ENCODE assay signal across 8 cellular contexts in genomic region chr19:11197291-11198174, GRCh38. TPM values are rescaled to one million over a fixed set of nuclear protein-coding genes. Genes with fewer than 3 reads are reported as not detected.
DNase-seq lines count a peak whose midpoint lies in the region; ATAC-seq and TF ChIP-seq lines count a peak whose summit lies in the region.

KANK2 (minus strand) TSS chr19:11197545; CDS start chr19:11194511, 3,034 bp downstream.

- H3K36me3 ChIP-seq in CD4-positive, alpha-beta memory T cell (ENCODE audit: insufficient read depth, low read length): no peaks in the 10 kb centered on the region
- H3K36me3 ChIP-seq in PC-3 (ENCODE audit: low read depth, low read length) (peaks cover 12% of the 10 kb centered on the region; the same call in 1 of the 2 replicates), muscle layer of colon (ENCODE audit: insufficient read depth, low read length) (peaks cover 26% of the 10 kb centered on the region)

- peaks cover 3 to 13% (median 8%) of the 10 kb centered on the region in 4 donors for H3K4me1 Mint-ChIP-seq in CD4-positive, alpha-beta memory T cell
- H3K4me1 Mint-ChIP-seq in activated T-cell treated with anti-CD3 and anti-CD28 coated beads, Interleukin-2, amount 50 U/mL, for 72 hours (ENCODE audit: low read depth): peaks cover 6% of the 10 kb centered on the region

- H3K9ac ChIP-seq in PC-3 (ENCODE audit: low read length): peak within 1 kb of the TSS; percentile 82
- H3K9ac ChIP-seq in muscle layer of colon (ENCODE audit: low read length): peak within 1 kb of the TSS; percentile 90

- BruUV-seq in PC-3 (replicated peaks; lab: Mats Ljungman, UMichigan): no TSS peak

- H3K9me2 ChIP-seq in PC-3 (replicated peaks; ENCODE audit: low read length): no peaks in the 10 kb centered on the region

- no peaks in the 10 kb centered on the region for H4K20me1 ChIP-seq in PC-3 (ENCODE audit: low read length)

- H3K36me3 Mint-ChIP-seq in CD4-positive, alpha-beta memory T cell: no peaks in the 10 kb centered on the region
- no peaks in the 10 kb centered on the region for H3K36me3 Mint-ChIP-seq in activated T-cell treated with anti-CD3 and anti-CD28 coated beads, Interleukin-2, amount 50 U/mL, for 72 hours (ENCODE audit: insufficient read depth in 2 of 2)

- H2AFZ ChIP-seq in PC-3 (ENCODE audit: low read length): peak within 1 kb of the TSS; percentile 91

- no peaks in the 10 kb centered on the region for H3K27me3 ChIP-seq in CD4-positive, alpha-beta memory T cell (ENCODE audit: insufficient read depth, low read length)
- no peaks in the 10 kb centered on the region for H3K27me3 ChIP-seq in PC-3 (ENCODE audit: low read length)
- H3K27me3 ChIP-seq in muscle layer of colon (ENCODE audit: control insufficient read depth in 1 of 2, insufficient read depth in 2 of 2, low read length in 2 of 2): no peaks in the 10 kb centered on the region

- POLR2A ChIA-PET in CD4-positive, alpha-beta memory T cell (lab: Charles Lee; ENCODE audit: partially characterized antibody): interaction anchor here (0.5 kb wide), 1 partner anchor 1382 kb away, joined by 3 read pairs; no protein-coding TSS in a partner anchor
- POLR2A ChIA-PET in PC-3 (lab: Charles Lee; ENCODE audit: unreplicated experiment): no interaction called here

- H3K27ac Mint-ChIP-seq in CD4-positive, alpha-beta memory T cell: peak within 1 kb of the TSS in 4 of 7 donors; percentile 48 to 84 (median 64)
- no peak within 1 kb of the TSS for H3K27ac Mint-ChIP-seq in activated T-cell treated with anti-CD3 and anti-CD28 coated beads, Interleukin-2, amount 50 U/mL, for 72 hours

- DNase-seq in CD4-positive, alpha-beta memory T cell: peak; percentile 48 to 74 (median 63)
- DNase-seq in HUDEP-2 (lab: John Stamatoyannopoulos, UW; ENCODE audit: unreplicated experiment in 76 of 76) (peak in 74 of 76 experiments; percentile 35 to 98 (median 88)), PC-3 (peak; percentile 91)
- peak; percentile 78 to 87 for DNase-seq in activated T-cell treated with anti-CD3 and anti-CD28 coated beads, Interleukin-2, amount 50 U/mL, for 72 hours
- DNase-seq in stimulated activated CD8-positive, alpha-beta memory T cell treated with anti-CD3 and anti-CD28 coated beads, Interleukin-7, amount 100 ng/mL, for 1 hour (ENCODE audit: low read depth in 2 of 2): peak; percentile 54 to 57

- no peaks in the 10 kb centered on the region for H3F3A ChIP-seq in PC-3 (ENCODE audit: low read length, unreplicated experiment)

- intact Hi-C loops in CD4-positive, alpha-beta memory T cell (cut with micrococcal nuclease): no loop called here
- intact Hi-C loops in PC-3 (cut with micrococcal nuclease): loop anchor here (1.0 to 2.0 kb wide), 2 partner anchors 29 to 59 kb away; no protein-coding TSS in a partner anchor

- peaks cover 19% of the 10 kb centered on the region for H3K79me2 ChIP-seq in PC-3 (ENCODE audit: low read length)

- ATAC-seq in GM19467 (IDR thresholded peaks at IDR 0.05; ENCODE audit: unreplicated experiment) (peak; percentile 68), PC-3 (peak; percentile 81), esophagus mucosa (peak; percentile 89)
- peak; percentile 92 to 94 for ATAC-seq in activated T-cell treated with anti-CD3 and anti-CD28 coated beads, Interleukin-2, amount 50 U/mL, for 72 hours (replicated peaks in 1 of 2)

- peak within 1 kb of the TSS in 1 of 2 donors; percentile 48 for H3K4me3 ChIP-seq in CD4-positive, alpha-beta memory T cell (ENCODE audit: low read length in 2 of 2)
- H3K4me3 ChIP-seq in PC-3 (ENCODE audit: low read length): peak within 1 kb of the TSS; percentile 98
- H3K4me3 ChIP-seq in muscle layer of colon (ENCODE audit: low read depth in 1 of 2, low read length in 2 of 2): peak within 1 kb of the TSS; percentile 88 to 97

- peak within 1 kb of the TSS; percentile 76 to 89 (median 82) for H3K4me3 Mint-ChIP-seq in CD4-positive, alpha-beta memory T cell
- H3K4me3 Mint-ChIP-seq in activated T-cell treated with anti-CD3 and anti-CD28 coated beads, Interleukin-2, amount 50 U/mL, for 72 hours: peak within 1 kb of the TSS; percentile 82 to 84

- TF ChIP-seq CTCF in PC-3 (conservative IDR thresholded peaks at IDR 0.05; ENCODE audit: low read depth, low read length): no peak

- CTCF ChIA-PET in CD4-positive, alpha-beta memory T cell (lab: Charles Lee; ENCODE audit: partially characterized antibody): interaction anchor here (0.7 to 1.2 kb wide), 2 partner anchors 72 to 97 kb away, joined by 3 read pairs; no protein-coding TSS in a partner anchor
- CTCF ChIA-PET in PC-3 (lab: Charles Lee): interaction anchor here (0.5 to 1.0 kb wide), 4 partner anchors 10 to 256 kb away, joined by 3 to 9 read pairs (median 4); no protein-coding TSS in a partner anchor

- peak within 1 kb of the TSS; percentile 100 for H3K4me2 ChIP-seq in PC-3 (ENCODE audit: low read length)

- peaks cover 16% of the 10 kb centered on the region for H3K4me1 ChIP-seq in CD4-positive, alpha-beta memory T cell (ENCODE audit: insufficient read depth, low read length)
- H3K4me1 ChIP-seq in PC-3 (ENCODE audit: insufficient read depth, low read length) (peaks cover 18% of the 10 kb centered on the region), muscle layer of colon (ENCODE audit: insufficient read depth, low read length) (peaks cover 50% of the 10 kb centered on the region)

- no peak within 1 kb of the TSS for H3K27ac ChIP-seq in CD4-positive, alpha-beta memory T cell (ENCODE audit: low read depth, low read length)
- peak within 1 kb of the TSS; percentile 12 for H3K27ac ChIP-seq in PC-3 (ENCODE audit: low read length)
- peak within 1 kb of the TSS; percentile 97 for H3K27ac ChIP-seq in muscle layer of colon (ENCODE audit: low read depth, low read length)

- H3K9me3 ChIP-seq in CD4-positive, alpha-beta memory T cell (ENCODE audit: control insufficient read depth in 1 of 2, low read length in 2 of 2): no peaks in the 10 kb centered on the region
- H3K9me3 ChIP-seq in PC-3 (ENCODE audit: low read length): no peaks in the 10 kb centered on the region
- no peaks in the 10 kb centered on the region for H3K9me3 ChIP-seq in muscle layer of colon (ENCODE audit: low read length)

- H3K9me3 Mint-ChIP-seq in CD4-positive, alpha-beta memory T cell: no peaks in the 10 kb centered on the region
- no peaks in the 10 kb centered on the region for H3K9me3 Mint-ChIP-seq in activated T-cell treated with anti-CD3 and anti-CD28 coated beads, Interleukin-2, amount 50 U/mL, for 72 hours

- H3K27me3 Mint-ChIP-seq in CD4-positive, alpha-beta memory T cell: peaks cover 2 to 4% of the 10 kb centered on the region in 2 donors
- peaks cover 16% of the 10 kb centered on the region for H3K27me3 Mint-ChIP-seq in activated T-cell treated with anti-CD3 and anti-CD28 coated beads, Interleukin-2, amount 50 U/mL, for 72 hours (ENCODE audit: low read depth)

RNA-seq across cellular contexts. Expression of gene KANK2, which starts in this region (rescaled TPM):
- under 1 TPM; 0.39 to 0.52 TPM for total RNA-seq in CD4-positive, alpha-beta memory T cell
- polyA plus RNA-seq in CD4-positive, alpha-beta memory T cell: under 1 TPM in 1 of 2 donors, not detected in 1; 0.17 TPM
- total RNA-seq in PC-3 (2014; rRNA removed) (96.6 and 98.4 TPM in 2 replicates), esophagus mucosa (8.9 TPM)
- 1 to 10 TPM in 1 of 2 donors, under 1 TPM in 1; 0.96 to 1.1 TPM for total RNA-seq in activated T-cell treated with anti-CD3 and anti-CD28 coated beads, Interleukin-2, amount 50 U/mL, for 72 hours

Comparison
In these comparisons a context has a peak if more than half of its experiments do, and no peak if none do; other contexts are left out.
1. Peak in DNase-seq in CD4-positive, alpha-beta memory T cell; RNA of the gene not detected or under 1 TPM.